Comparison of ENCODE assay signal across 18 cellular contexts in the genomic region with DNA sequence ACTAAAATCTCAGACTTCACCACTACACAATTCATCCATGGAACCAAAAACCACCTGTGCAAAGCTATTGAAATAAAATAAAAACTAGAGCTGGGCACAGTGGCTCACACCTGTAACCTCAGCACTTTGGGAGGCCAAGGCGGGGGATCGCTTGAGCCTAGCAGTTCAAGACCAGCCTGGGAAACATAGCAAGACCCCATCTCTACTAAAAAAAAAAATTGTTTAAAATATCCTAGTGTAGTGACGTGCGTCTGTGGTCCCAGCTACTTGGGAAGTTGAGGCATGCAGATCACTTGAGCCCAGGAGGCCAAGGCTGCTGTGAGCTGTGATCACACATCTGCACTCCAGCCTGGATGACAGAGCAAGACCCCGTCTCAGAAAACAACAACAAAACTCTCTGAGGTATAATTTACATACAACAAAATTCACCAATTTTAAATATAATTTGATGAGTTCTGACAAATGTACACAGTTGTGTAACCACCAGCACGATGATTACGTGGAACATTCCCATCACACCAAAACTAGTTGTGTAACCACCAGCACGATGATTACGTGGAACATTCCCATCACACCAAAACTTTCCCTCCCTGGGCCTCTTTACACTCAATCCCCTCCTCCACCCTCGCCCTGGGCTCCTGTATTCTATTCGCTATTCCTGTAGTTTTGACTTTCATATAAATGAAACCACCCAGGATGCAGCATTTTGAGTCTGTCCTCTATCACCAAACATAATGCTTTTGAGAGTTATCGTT.
"Had no signal": no experiment of that assay in that cellular context is flagged by ENCODE, and none has a peak within 500 bp of the region (broad histone marks: within the 10 kb centered on the region; RNA-seq: fewer than 3 reads in every experiment).

No MANE protein-coding gene starts in this region.

- H3K27ac ChIP-seq: ascending aorta, breast epithelium, gastrocnemius medialis, left lung, psoas muscle, SK-N-MC, skin epidermis, thyroid gland, uterus, WERI-Rb-1 had no signal

- H3K27ac Mint-ChIP-seq: activated CD8-positive, alpha-beta T cell treated with anti-CD3 and anti-CD28 coated beads, Interleukin-2, amount 10 ng/mL, durations not matched to agents 7 days and 5 days; stimulated activated memory B cell treated with anti-CD40 and anti-IgM and Interleukin-4, amounts not matched to agents 10 μg/mL and 1 μg/mL and 100 μg/mL, for 72 hours had no signal

- H3K27me3 ChIP-seq: ascending aorta, gastrocnemius medialis, thyroid gland, uterus had no signal

- H3K4me3 Mint-ChIP-seq: activated CD8-positive, alpha-beta T cell treated with anti-CD3 and anti-CD28 coated beads, Interleukin-2, amount 10 ng/mL, durations not matched to agents 7 days and 5 days; stimulated activated memory B cell treated with anti-CD40 and anti-IgM and Interleukin-4, amounts not matched to agents 10 μg/mL and 1 μg/mL and 100 μg/mL, for 72 hours had no signal

- H3K36me3 ChIP-seq: ascending aorta, breast epithelium, gastrocnemius medialis, left lung, thyroid gland, uterus, WERI-Rb-1 had no signal

- H3K9me3 ChIP-seq: ascending aorta, breast epithelium, gastrocnemius medialis, left lung, psoas muscle, thyroid gland, uterus had no signal

- H3K4me1 Mint-ChIP-seq: stimulated activated memory B cell treated with anti-CD40 and anti-IgM and Interleukin-4, amounts not matched to agents 10 μg/mL and 1 μg/mL and 100 μg/mL, for 72 hours had no signal

- H3K4me3 ChIP-seq: ascending aorta, breast epithelium, gastrocnemius medialis, left lung, psoas muscle, SK-N-MC, skin epidermis, thyroid gland, uterus had no signal

- H3K36me3 Mint-ChIP-seq: stimulated activated memory B cell treated with anti-CD40 and anti-IgM and Interleukin-4, amounts not matched to agents 10 μg/mL and 1 μg/mL and 100 μg/mL, for 72 hours had no signal

- H3K9me3 Mint-ChIP-seq: stimulated activated memory B cell treated with anti-CD40 and anti-IgM and Interleukin-4, amounts not matched to agents 10 μg/mL and 1 μg/mL and 100 μg/mL, for 72 hours had no signal

- DNase-seq: activated CD8-positive, alpha-beta memory T cell treated with anti-CD3 and anti-CD28 coated beads, Interleukin-2, amount 50 U/mL, for 4 hours; activated CD8-positive, alpha-beta T cell treated with anti-CD3 and anti-CD28 coated beads, Interleukin-2, amount 10 ng/mL, durations not matched to agents 7 days and 5 days; activated naive CD4-positive, alpha-beta T cell; effector CD4-positive, alpha-beta T cell; left lung; mammary epithelial cell; occipital lobe; psoas muscle; stimulated activated CD4-positive, alpha-beta T cell treated with anti-CD3 and anti-CD28 coated beads, Interleukin-4, amount 100 ng/mL, for 24 hours; thyroid gland; uterus; WERI-Rb-1 had no signal

- H3K4me1 ChIP-seq: ascending aorta, breast epithelium, gastrocnemius medialis, left lung, psoas muscle, thyroid gland, uterus had no signal
